23 cellular contexts compared by ENCODE assay signal in genomic region chr12:128040971-128041370, GRCh38.
DNase-seq lines count a peak whose midpoint lies in the region; ATAC-seq, FAIRE-seq and TF ChIP-seq lines count a peak whose summit lies in the region.
"Had no signal": no experiment of that assay in that cellular context is flagged by ENCODE, and none has a peak within 500 bp of the region (broad histone marks: within the 10 kb centered on the region; RNA-seq: fewer than 3 reads in every experiment).

No MANE protein-coding gene starts in this region.

- peaks cover 10% of the 10 kb centered on the region for H3K9me3 Mint-ChIP-seq in endodermal cell

- no peaks in the 10 kb centered on the region for H3K4me1 Mint-ChIP-seq in endodermal cell
- H3K4me1 Mint-ChIP-seq: B cell had no signal

- CTCF ChIA-PET in HepG2 (lab: Yijun Ruan, JAX; ENCODE audit: low intra/inter-chr PET ratio, low total read pairs) = no interaction called here

- no peak overlapping the region for H3K27ac ChIP-seq in HepG2 (ENCODE audit: extremely low read length, insufficient read depth, low read length)
- H3K27ac ChIP-seq in right lobe of liver = no peak overlapping the region
- no peak overlapping the region for H3K27ac ChIP-seq in endodermal cell (ENCODE audit: low read depth, low read length)
- no peak overlapping the region for H3K27ac ChIP-seq in trophoblast cell (ENCODE audit: low read depth, low read length)
- no peak overlapping the region for H3K27ac ChIP-seq in gastrocnemius medialis
- H3K27ac ChIP-seq: 22Rv1; BLaER1 treated with 17β-estradiol and CSF1 and Interleukin-3, amounts not matched to agents 10 nM and 100 nM; C4-2B had no signal

- no TSS peak for BruUV-seq in HepG2 (replicated peaks; lab: Mats Ljungman, UMichigan)

- FAIRE-seq in HepG2 (lab: Jason Lieb, UNC) = no peak
- FAIRE-seq: D721Med, G401.6, GM12891, GM19239 had no signal

- peaks cover 5% of the 10 kb centered on the region for H3K79me1 ChIP-seq in trophoblast cell (ENCODE audit: low read length)

- DNase-seq in HepG2 (ENCODE audit: low spot score) (no peak), right lobe of liver (no peak), endodermal cell (peak; percentile 13), trophoblast cell (no peak), gastrocnemius medialis (no peak), AG20443 (ENCODE audit: low spot score) (no peak)
- DNase-seq: ACHN; AML-193; Caco-2; Calu3; CD4-positive, alpha-beta T cell; CD8-positive, alpha-beta T cell; DMS79 treated with DMSO at 0.1 percent for 48 hours; GF-D8 had no signal

- TF ChIP-seq CTCF in HepG2 (CRISPR knock-in tag; IDR thresholded peaks at IDR 0.05) (no peak), right lobe of liver (IDR thresholded peaks at IDR 0.05) (no peak), endodermal cell (conservative IDR thresholded peaks at IDR 0.05) (no peak), gastrocnemius medialis (IDR thresholded peaks at IDR 0.05 in 4 of 5, conservative IDR thresholded peaks at IDR 0.05 in 1 of 5) (no peak)

- H3K27me3 ChIP-seq in HepG2 (ENCODE audit: control insufficient read depth in 1 of 2, insufficient read depth in 2 of 2, low read length in 2 of 2) (no peaks in the 10 kb centered on the region; a peak in 1 of 5 replicates), right lobe of liver (no peaks in the 10 kb centered on the region), endodermal cell (ENCODE audit: control insufficient read depth, insufficient read depth, low read length, poor library complexity, severe bottlenecking) (peaks cover 27% of the 10 kb centered on the region), trophoblast cell (ENCODE audit: insufficient read depth, low read length) (no peaks in the 10 kb centered on the region), gastrocnemius medialis (no peaks in the 10 kb centered on the region)
- H3K27me3 ChIP-seq: BLaER1 treated with 17β-estradiol and CSF1 and Interleukin-3, amounts not matched to agents 10 nM and 100 nM had no signal

- intact Hi-C loops in HepG2 (cut with micrococcal nuclease; ENCODE audit: unreplicated experiment) = no loop called here
- intact Hi-C loops in right lobe of liver (cut with DNase I) = no loop called here
- intact Hi-C loops in gastrocnemius medialis (cut with DNase I; ENCODE audit: low total_unique reads) = no loop called here

- H3K4me3 ChIP-seq in HepG2 (replicated peaks in 1 of 3; ENCODE audit: insufficient read depth in 1 of 3, low read depth in 2 of 3, low read length in 3 of 3) (no peak overlapping the region), right lobe of liver (no peak overlapping the region), endodermal cell (ENCODE audit: low read length) (no peak overlapping the region), trophoblast cell (ENCODE audit: low read depth, low read length) (no peak overlapping the region), gastrocnemius medialis (no peak overlapping the region)
- H3K4me3 ChIP-seq: BLaER1 treated with 17β-estradiol and CSF1 and Interleukin-3, amounts not matched to agents 10 nM and 100 nM had no signal

- H2BK120ac ChIP-seq in trophoblast cell (ENCODE audit: insufficient read depth, low read length, poor library complexity) = no peak overlapping the region

- H3K18ac ChIP-seq in trophoblast cell (ENCODE audit: low read length) = peak overlapping the region; percentile 31

- peak overlapping the region; percentile 42 for H2AK5ac ChIP-seq in trophoblast cell (ENCODE audit: low read length)

- no peak overlapping the region for H3K27ac Mint-ChIP-seq in endodermal cell
- H3K27ac Mint-ChIP-seq: B cell; CD4-positive, alpha-beta T cell; CD8-positive, alpha-beta T cell had no signal

- H4K12ac ChIP-seq in trophoblast cell (ENCODE audit: low read depth, low read length) = no peak overlapping the region

- H3K23ac ChIP-seq in trophoblast cell (ENCODE audit: low read length) = peak overlapping the region; percentile 94

- no peak for TF ChIP-seq RAD21 in HepG2 (CRISPR knock-in tag; IDR thresholded peaks at IDR 0.05)

- H3K79me2 ChIP-seq in HepG2 (ENCODE audit: insufficient read depth, low read length) (no peaks in the 10 kb centered on the region), trophoblast cell (ENCODE audit: control insufficient read depth, insufficient read depth, low read length, poor library complexity) (no peaks in the 10 kb centered on the region)

- in situ Hi-C loops in HepG2 (cut with HindIII; ENCODE audit: extremely low pct_ligation_motif_present, low pct_unique_long_range_greater_than_20kb) (no loop called here), gastrocnemius medialis (cut with MboI; ENCODE audit: low sequenced_read_pairs in 4 of 4) (no loop called here)

- H3K4me3 Mint-ChIP-seq in endodermal cell = no peak overlapping the region
- H3K4me3 Mint-ChIP-seq: B cell; CD4-positive, alpha-beta T cell; CD8-positive, alpha-beta T cell had no signal

- peak overlapping the region; percentile 32 for H2BK5ac ChIP-seq in trophoblast cell (ENCODE audit: low read depth, low read length, poor library complexity)

- H3K36me3 Mint-ChIP-seq in endodermal cell (ENCODE audit: low read depth) = no peaks in the 10 kb centered on the region
- H3K36me3 Mint-ChIP-seq: CD8-positive, alpha-beta T cell had no signal

- WGBS in HepG2 (ENCODE audit: low lambda C conversion rate) = 7% methylated on average over 4 of the region's 4 CpGs
- 68% methylated on average over 4 of the region's 4 CpGs for WGBS in right lobe of liver (ENCODE audit: insufficient coverage, low coverage, low lambda C conversion rate, missing lambda C conversion rate)
- WGBS in endodermal cell (ENCODE audit: insufficient coverage in 1 of 2, insufficient read length in 1 of 2), 2 experiments = 90 to 93% methylated on average over 4 of the region's 4 CpGs
- no CpG with 5 or more reads among the region's 4 CpGs for WGBS in trophoblast cell (ENCODE audit: extremely low coverage, insufficient coverage, insufficient read length)

- peaks cover 13% of the 10 kb centered on the region for H3K27me3 Mint-ChIP-seq in endodermal cell (ENCODE audit: insufficient read depth)
- H3K27me3 Mint-ChIP-seq: B cell; CD4-positive, alpha-beta T cell had no signal

- TF ChIP-seq EP300 in HepG2 (IDR thresholded peaks at IDR 0.05; ENCODE audit: low read depth in 2 of 2, low read length in 2 of 2) (no peak), HepG2 (CRISPR knock-in tag; IDR thresholded peaks at IDR 0.05; ENCODE audit: borderline replicate concordance) (no peak)

- H3K9me3 ChIP-seq in HepG2 (ENCODE audit: low read length) (peaks cover 5% of the 10 kb centered on the region; the same call in 1 of the 2 replicates), right lobe of liver (no peaks in the 10 kb centered on the region), endodermal cell (ENCODE audit: control insufficient read depth, low read length) (peaks cover 10% of the 10 kb centered on the region), trophoblast cell (ENCODE audit: insufficient read depth, low read depth, low read length) (peaks cover 8% of the 10 kb centered on the region), gastrocnemius medialis (no peaks in the 10 kb centered on the region)
- H3K9me3 ChIP-seq: Caco-2 had no signal

- peak overlapping the region; percentile 30 for H4K91ac ChIP-seq in trophoblast cell (ENCODE audit: low read depth, low read length)

- H3K4me1 ChIP-seq in HepG2 (ENCODE audit: insufficient read depth, low read length) (no peaks in the 10 kb centered on the region), right lobe of liver (no peaks in the 10 kb centered on the region), endodermal cell (ENCODE audit: control insufficient read depth, insufficient read depth, low read length) (no peaks in the 10 kb centered on the region), trophoblast cell (ENCODE audit: control insufficient read depth in 1 of 2, insufficient read depth in 2 of 2, low read length in 2 of 2) (peaks cover 2 to 7% of the 10 kb centered on the region in 2 experiments), gastrocnemius medialis (no peaks in the 10 kb centered on the region)
- H3K4me1 ChIP-seq: BLaER1 treated with 17β-estradiol and CSF1 and Interleukin-3, amounts not matched to agents 10 nM and 100 nM; Caco-2 had no signal

- H3K9ac ChIP-seq in HepG2 (ENCODE audit: insufficient read depth, low read depth, low read length) (no peak overlapping the region), endodermal cell (ENCODE audit: extremely low read depth, low read length, poor library complexity, severe bottlenecking) (no peak overlapping the region), trophoblast cell (ENCODE audit: low read length) (no peak overlapping the region)
- H3K9ac ChIP-seq: BLaER1 treated with 17β-estradiol and CSF1 and Interleukin-3, amounts not matched to agents 10 nM and 100 nM had no signal

- H2BK12ac ChIP-seq in trophoblast cell (ENCODE audit: low read length) = no peak overlapping the region

- peak overlapping the region; percentile 8 for H4K8ac ChIP-seq in trophoblast cell (ENCODE audit: low read depth, low read length)

- H2AFZ ChIP-seq in HepG2 (ENCODE audit: low read length) = no peak overlapping the region
- H2AFZ ChIP-seq in trophoblast cell (ENCODE audit: insufficient read depth, low read length, poor library complexity) = no peak overlapping the region

- H4K20me1 ChIP-seq in HepG2 (ENCODE audit: insufficient read depth, low read length) = no peaks in the 10 kb centered on the region
- H4K20me1 ChIP-seq: BLaER1 treated with 17β-estradiol and CSF1 and Interleukin-3, amounts not matched to agents 10 nM and 100 nM had no signal

- no peak overlapping the region for H3K14ac ChIP-seq in trophoblast cell (ENCODE audit: low read length)

- H3K36me3 ChIP-seq in HepG2 (replicated peaks in 1 of 2; ENCODE audit: control insufficient read depth in 1 of 2, insufficient read depth in 2 of 2, low read length in 2 of 2) (no peaks in the 10 kb centered on the region), right lobe of liver (no peaks in the 10 kb centered on the region), endodermal cell (ENCODE audit: control insufficient read depth, insufficient read depth, low read length) (no peaks in the 10 kb centered on the region), trophoblast cell (ENCODE audit: control insufficient read depth in 1 of 2, insufficient read depth in 2 of 2, low read length in 2 of 2) (no peaks in the 10 kb centered on the region), gastrocnemius medialis (no peaks in the 10 kb centered on the region)
- H3K36me3 ChIP-seq: BLaER1 treated with 17β-estradiol and CSF1 and Interleukin-3, amounts not matched to agents 10 nM and 100 nM had no signal

- ATAC-seq in HepG2 (no peak), right lobe of liver (no peak), gastrocnemius medialis (no peak), esophagus mucosa (no peak)
- ATAC-seq: CD8-positive, alpha-beta T cell had no signal

- H3K4me2 ChIP-seq in HepG2 (ENCODE audit: low read depth, low read length) (no peak overlapping the region), trophoblast cell (ENCODE audit: low read length) (no peak overlapping the region)
- H3K4me2 ChIP-seq: BLaER1 treated with 17β-estradiol and CSF1 and Interleukin-3, amounts not matched to agents 10 nM and 100 nM had no signal

- H3K4ac ChIP-seq in trophoblast cell (ENCODE audit: low read depth, low read length) = no peak overlapping the region

- TF ChIP-seq POLR2A in HepG2 (IDR thresholded peaks at IDR 0.05; ENCODE audit: insufficient read depth in 1 of 2, low read depth in 2 of 2, low read length in 2 of 2) = no peak
- TF ChIP-seq POLR2A in right lobe of liver (IDR thresholded peaks at IDR 0.05) = no peak
- no peak for TF ChIP-seq POLR2A in gastrocnemius medialis (IDR thresholded peaks at IDR 0.05)

- POLR2A ChIA-PET in HepG2 (lab: Yijun Ruan, JAX) = no interaction called here

TF ChIP-seq in HepG2, 621 proteins besides CTCF, POLR2A, EP300 and RAD21 (continues in another document):
- no peak for TF ChIP-seq RBM22 (optimal IDR thresholded peaks at IDR 0.05; ENCODE audit: low read length)
